Comparison of ENCODE assay signal across 8 cellular contexts in genomic region chr1:212284744-212285684, GRCh38. TPM values are rescaled to one million over a fixed set of nuclear protein-coding genes. Genes with fewer than 3 reads are reported as not detected.
DNase-seq lines count a peak whose midpoint lies in the region; ATAC-seq and TF ChIP-seq lines count a peak whose summit lies in the region.

Gene PPP2R5A (plus strand): TSS chr1:212285410. CDS start chr1:212286111, 701 bp downstream.

- no peaks in the 10 kb centered on the region for H3K9me3 Mint-ChIP-seq in activated T-cell treated with anti-CD3 and anti-CD28 coated beads, Interleukin-2, amount 50 U/mL, for 24 hours

- H3K4me1 ChIP-seq in PC-9 (replicated peaks; ENCODE audit: insufficient read depth), result peaks cover 37% of the 10 kb centered on the region
- peaks cover 3% of the 10 kb centered on the region for H3K4me1 ChIP-seq in mucosa of stomach (ENCODE audit: control insufficient read depth, insufficient read depth, low read length)

- H3K79me2 ChIP-seq in PC-9 (ENCODE audit: low read depth), result peaks cover 39% of the 10 kb centered on the region

- H3K27me3 Mint-ChIP-seq in activated T-cell treated with anti-CD3 and anti-CD28 coated beads, Interleukin-2, amount 50 U/mL, for 24 hours, result no peaks in the 10 kb centered on the region

- H3K4me3 ChIP-seq in Jurkat, Clone E6-1 (ENCODE audit: low read length), result peak within 1 kb of the TSS; percentile 84
- H3K4me3 ChIP-seq in PC-9 (peak within 1 kb of the TSS; percentile 89), mucosa of stomach (ENCODE audit: low read length) (peak within 1 kb of the TSS; percentile 93)

- POLR2A ChIA-PET in PC-9 (lab: Charles Lee; ENCODE audit: unreplicated experiment), result interaction anchor here (0.5 to 0.7 kb wide), 4 partner anchors 28 to 318 kb away, joined by 3 to 4 read pairs (median 4); no protein-coding TSS in a partner anchor

- BruUV-seq in PC-9 (replicated peaks; lab: Mats Ljungman, UMichigan), result no TSS peak

- H3K36me3 ChIP-seq in PC-9 (ENCODE audit: low read depth), result no peaks in the 10 kb centered on the region
- no peaks in the 10 kb centered on the region for H3K36me3 ChIP-seq in mucosa of stomach (ENCODE audit: control insufficient read depth, insufficient read depth, low read length)

- H3K27me3 ChIP-seq in PC-9 (ENCODE audit: insufficient read depth, low read depth) (no peaks in the 10 kb centered on the region), mucosa of stomach (ENCODE audit: control insufficient read depth, insufficient read depth, low read length) (no peaks in the 10 kb centered on the region)

- H3K9ac ChIP-seq in mucosa of stomach (ENCODE audit: low read length), result peak within 1 kb of the TSS; percentile 97

- DNase-seq in DMS153 treated with DMSO at 0.1 percent for 48 hours (lab: John Stamatoyannopoulos, UW; ENCODE audit: unreplicated experiment) (peak; percentile 99), PC-9 (peak; percentile 96 to 99), erythroblast (lab: John Stamatoyannopoulos, UW) (peak; percentile 100)
- DNase-seq in Jurkat, Clone E6-1 (ENCODE audit: low read depth, low spot score), result peak; percentile 99
- peak; percentile 99 for DNase-seq in activated T-cell treated with anti-CD3 and anti-CD28 coated beads, Interleukin-2, amount 50 U/mL, for 24 hours
- DNase-seq in stimulated activated CD8-positive, alpha-beta memory T cell treated with anti-CD3 and anti-CD28 coated beads, Interleukin-7, amount 100 ng/mL, for 24 hours (ENCODE audit: low read depth), result peak; percentile 91

- H3K27ac Mint-ChIP-seq in activated T-cell treated with anti-CD3 and anti-CD28 coated beads, Interleukin-2, amount 50 U/mL, for 24 hours, result peak within 1 kb of the TSS; percentile 98

- ATAC-seq in GM21576 (IDR thresholded peaks at IDR 0.05; ENCODE audit: unreplicated experiment), result peak; percentile 88

- H3K27ac ChIP-seq in PC-9, result peak within 1 kb of the TSS; percentile 70

- CTCF ChIA-PET in PC-9 (lab: Charles Lee), result interaction anchor here (0.6 to 1.0 kb wide), 4 partner anchors 171 to 249 kb away, joined by 3 to 4 read pairs (median 3); partner anchors contain the start of gene DTL

- H3K9me3 ChIP-seq in PC-9 (ENCODE audit: insufficient read depth, low read depth) (no peaks in the 10 kb centered on the region), mucosa of stomach (ENCODE audit: control insufficient read depth, low read length) (no peaks in the 10 kb centered on the region)

- H3K4me1 Mint-ChIP-seq in activated T-cell treated with anti-CD3 and anti-CD28 coated beads, Interleukin-2, amount 50 U/mL, for 24 hours (ENCODE audit: low read depth), result peaks cover 36% of the 10 kb centered on the region

- H3K9me2 ChIP-seq in PC-9 (ENCODE audit: insufficient read depth), result no peaks in the 10 kb centered on the region

- H3K4me2 ChIP-seq in PC-9, result peak within 1 kb of the TSS; percentile 95

- peak within 1 kb of the TSS; percentile 89 for H2AFZ ChIP-seq in PC-9

- intact Hi-C loops in PC-9 (cut with micrococcal nuclease; ENCODE audit: unreplicated experiment), result loop anchor here (1.0 to 10.0 kb wide), 7 partner anchors 24 to 710 kb away; partner anchors contain the start of genes NEK2 and SLC30A1

- H3F3A ChIP-seq in PC-9 (ENCODE audit: insufficient read depth, low read depth), result peaks cover 21% of the 10 kb centered on the region

- peak; percentile 81 for TF ChIP-seq POLR2A in erythroblast (IDR thresholded peaks at IDR 0.05; ENCODE audit: low read length)

- peaks cover 26% of the 10 kb centered on the region for H3K36me3 Mint-ChIP-seq in activated T-cell treated with anti-CD3 and anti-CD28 coated beads, Interleukin-2, amount 50 U/mL, for 24 hours (ENCODE audit: low read depth)

- no peak; the same call in 1 of the 2 replicates for TF ChIP-seq CTCF in PC-9 (conservative IDR thresholded peaks at IDR 0.05)

- H3K4me3 Mint-ChIP-seq in activated T-cell treated with anti-CD3 and anti-CD28 coated beads, Interleukin-2, amount 50 U/mL, for 24 hours, result peak within 1 kb of the TSS; percentile 97

- no peaks in the 10 kb centered on the region for H4K20me1 ChIP-seq in PC-9 (ENCODE audit: insufficient read depth)

RNA-seq across cellular contexts. Expression of gene PPP2R5A, which starts in this region (rescaled TPM):
- polyA plus RNA-seq in Jurkat, Clone E6-1 (2012; ENCODE audit: insufficient read depth, insufficient read length), result 29.9 TPM
- 22.8 and 26.7 TPM in 2 replicates for total RNA-seq in PC-9 (2021)

Comparison
In these comparisons a context has a peak if more than half of its experiments do, and no peak if none do; other contexts are left out.
1. Peak in every context shown above with its lines: DNase-seq, ATAC-seq, H3K4me3 ChIP-seq and H3K27ac ChIP-seq.